In the genomic region with DNA sequence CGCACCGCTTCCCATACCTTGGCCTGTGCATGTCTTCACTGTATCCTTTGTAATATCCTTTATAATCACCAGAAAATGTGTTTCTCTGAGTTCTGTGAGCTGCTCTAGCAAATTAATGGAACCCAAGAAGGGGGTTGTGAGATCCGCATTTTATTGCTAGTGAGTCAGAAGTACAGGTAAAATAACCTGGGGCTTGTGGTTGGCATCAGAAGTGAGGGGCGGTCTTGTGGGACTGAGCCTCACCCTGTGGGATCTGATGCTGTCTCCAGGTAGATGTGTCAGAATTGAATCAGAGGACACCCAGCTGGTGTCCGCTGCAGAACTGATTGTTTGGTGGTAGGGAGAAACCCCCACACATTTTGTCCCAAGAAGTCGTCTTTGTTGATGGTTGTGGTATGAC, we compare ENCODE assay signal across 24 cellular contexts.
DNase-seq lines count a peak whose midpoint lies in the region; ATAC-seq, FAIRE-seq and TF ChIP-seq lines count a peak whose summit lies in the region.
"Had no signal": no experiment of that assay in that cellular context is flagged by ENCODE, and none has a peak within 500 bp of the region (broad histone marks: within the 10 kb centered on the region; RNA-seq: fewer than 3 reads in every experiment).

No MANE protein-coding gene starts in this region.

- TF ChIP-seq EP300 in GM12878 (IDR thresholded peaks at IDR 0.05; ENCODE audit: borderline replicate concordance in 1 of 2, control insufficient read depth in 1 of 2, low read depth in 2 of 2, low read length in 2 of 2): no peak

- no TSS peak for BruUV-seq in mammary epithelial cell (replicated peaks; lab: Mats Ljungman, UMichigan)
- BruUV-seq in GM12878 (replicated peaks; lab: Mats Ljungman, UMichigan): no TSS peak

- no peak for TF ChIP-seq RAD21 in GM12878 (IDR thresholded peaks at IDR 0.05; ENCODE audit: insufficient read depth, low read depth, low read length)

- RAD21 ChIA-PET in GM12878 (lab: Charles Lee; ENCODE audit: unreplicated experiment): no interaction called here

- no peaks in the 10 kb centered on the region for H3K9me1 ChIP-seq in keratinocyte (ENCODE audit: control insufficient read depth, extremely low read depth, insufficient read depth, low read length)

- no peaks in the 10 kb centered on the region for H3K36me3 ChIP-seq in mammary epithelial cell (ENCODE audit: insufficient read depth, low read length)
- no peaks in the 10 kb centered on the region for H3K36me3 ChIP-seq in breast epithelium
- H3K36me3 ChIP-seq in GM12878 (ENCODE audit: control insufficient read depth in 2 of 2, insufficient read depth in 2 of 2, low read length in 1 of 2): peaks cover 6 to 10% of the 10 kb centered on the region in 2 experiments
- peaks cover 0 to 3% of the 10 kb centered on the region in 2 experiments for H3K36me3 ChIP-seq in keratinocyte (ENCODE audit: control insufficient read depth in 2 of 2, extremely low read depth in 1 of 2, insufficient read depth in 2 of 2, low read length in 2 of 2)
- H3K36me3 ChIP-seq: BE2C had no signal

- intact Hi-C loops in mammary epithelial cell (cut with micrococcal nuclease): no loop called here
- intact Hi-C loops in breast epithelium (cut with DNase I; ENCODE audit: low total_unique reads): no loop called here
- intact Hi-C loops in GM12878 (cut with micrococcal nuclease; ENCODE audit: unreplicated experiment): no loop called here

- H3K4me2 ChIP-seq in mammary epithelial cell (ENCODE audit: insufficient read depth, low read depth, low read length) (no peak overlapping the region), GM12878 (ENCODE audit: control insufficient read depth, insufficient read depth) (no peak overlapping the region), keratinocyte (ENCODE audit: control insufficient read depth, extremely low read depth, insufficient read depth, low read depth, low read length) (peak overlapping the region; percentile 65)
- H3K4me2 ChIP-seq: BLaER1 treated with 17β-estradiol and CSF1 and Interleukin-3, amounts not matched to agents 10 nM and 100 nM; GM23338 had no signal

- no peak for ATAC-seq in GM12878
- ATAC-seq: GM23338, HCT116 had no signal

- H3K9me3 ChIP-seq in mammary epithelial cell (replicated peaks; ENCODE audit: insufficient read depth, low read length) (peaks cover 6% of the 10 kb centered on the region), breast epithelium (no peaks in the 10 kb centered on the region), GM12878 (replicated peaks; ENCODE audit: control insufficient read depth, insufficient read depth, low read length) (no peaks in the 10 kb centered on the region), keratinocyte (ENCODE audit: control insufficient read depth, low read depth, low read length) (peaks cover 4% of the 10 kb centered on the region)
- H3K9me3 ChIP-seq: BE2C had no signal

- H3K27me3 ChIP-seq in mammary epithelial cell (ENCODE audit: insufficient read depth, low read length) (no peaks in the 10 kb centered on the region), breast epithelium (no peaks in the 10 kb centered on the region), GM12878 (replicated peaks in 1 of 2; ENCODE audit: control insufficient read depth in 2 of 2, insufficient read depth in 2 of 2, low read length in 1 of 2) (no peaks in the 10 kb centered on the region), keratinocyte (ENCODE audit: control insufficient read depth, extremely low read depth, insufficient read depth, low read length) (no peaks in the 10 kb centered on the region)
- H3K27me3 ChIP-seq: BE2C; BLaER1 treated with 17β-estradiol and CSF1 and Interleukin-3, amounts not matched to agents 10 nM and 100 nM had no signal

- CTCF ChIA-PET in mammary epithelial cell (lab: Charles Lee; ENCODE audit: low non-redundant PET): no interaction called here
- CTCF ChIA-PET in GM12878 (lab: Yijun Ruan, JAX): no interaction called here

- H3K9ac ChIP-seq in mammary epithelial cell (ENCODE audit: insufficient read depth, low read length) (no peak overlapping the region), GM12878 (ENCODE audit: control insufficient read depth, insufficient read depth, low read length) (no peak overlapping the region), keratinocyte (ENCODE audit: control insufficient read depth, extremely low read depth, insufficient read depth, low read length) (peak overlapping the region; percentile 10)
- H3K9ac ChIP-seq: BLaER1 treated with 17β-estradiol and CSF1 and Interleukin-3, amounts not matched to agents 10 nM and 100 nM had no signal

- no peaks in the 10 kb centered on the region for H4K20me1 ChIP-seq in mammary epithelial cell (ENCODE audit: insufficient read depth, low read length)
- no peaks in the 10 kb centered on the region for H4K20me1 ChIP-seq in GM12878 (ENCODE audit: control insufficient read depth, insufficient read depth)
- no peaks in the 10 kb centered on the region for H4K20me1 ChIP-seq in keratinocyte (ENCODE audit: control insufficient read depth, extremely low read depth, insufficient read depth, low read length)

- dilution Hi-C loops in mammary epithelial cell (cut with HindIII; ENCODE audit: low sequenced_read_pairs) (no loop called here), keratinocyte (cut with MboI; ENCODE audit: extremely low pct_ligation_motif_present, low sequenced_read_pairs) (no loop called here)

- SMC1A ChIA-PET in GM12878 (lab: Charles Lee; ENCODE audit: uncharacterized antibody, unreplicated experiment): interaction anchor here (1.4 kb wide), 1 partner anchor 10 kb away, joined by 3 read pairs; no protein-coding TSS in a partner anchor

- FAIRE-seq in GM12878 (lab: Jason Lieb, UNC) (peak; percentile 13), keratinocyte (lab: Jason Lieb, UNC) (peak; percentile 88)
- FAIRE-seq: A204.1, G401.6, GM19239 had no signal

- DNase-seq in mammary epithelial cell (peak; percentile 86), breast epithelium (ENCODE audit: low spot score in 2 of 2) (no peak), GM12878 (ENCODE audit: low read depth, low spot score) (no peak), keratinocyte (ENCODE audit: low read depth, low spot score) (peak; percentile 65), COLO668 (lab: John Stamatoyannopoulos, UW; ENCODE audit: unreplicated experiment) (no peak), hippocampal formation (lab: John Stamatoyannopoulos, UW) (no peak), GM20000 (ENCODE audit: low spot score) (no peak)
- DNase-seq in stimulated activated CD4-positive, alpha-beta T cell treated with anti-CD3 and anti-CD28 coated beads, Interleukin-4, amount 100 ng/mL, for 4 hours: no peak
- DNase-seq: BE2C; Calu3; CD4-positive, alpha-beta T cell; CD8-positive, alpha-beta memory T cell; COR-L47; DMS153; DND-41; H9; HFFc6 had no signal

- TF ChIP-seq POLR2A in breast epithelium (IDR thresholded peaks at IDR 0.05): no peak
- TF ChIP-seq POLR2A in GM12878 (IDR thresholded peaks at IDR 0.05; ENCODE audit: low read depth, low read length): no peak

- POLR2A ChIA-PET in GM12878 (lab: Charles Lee): no interaction called here

- H3K79me2 ChIP-seq in mammary epithelial cell (ENCODE audit: insufficient read depth, low read length) (no peaks in the 10 kb centered on the region), GM12878 (ENCODE audit: control insufficient read depth, insufficient read depth, low read length) (no peaks in the 10 kb centered on the region), keratinocyte (ENCODE audit: control insufficient read depth, insufficient read depth, low read length) (no peaks in the 10 kb centered on the region)

- TF ChIP-seq CTCF in mammary epithelial cell (conservative IDR thresholded peaks at IDR 0.05 in 1 of 2, IDR thresholded peaks at IDR 0.05 in 1 of 2; ENCODE audit: extremely low read depth in 1 of 2, insufficient read depth in 1 of 2, low read depth in 1 of 2, low read length in 2 of 2): no peak
- no peak for TF ChIP-seq CTCF in breast epithelium (IDR thresholded peaks at IDR 0.05)
- TF ChIP-seq CTCF in GM12878 (IDR thresholded peaks at IDR 0.05 in 2 of 3, conservative IDR thresholded peaks at IDR 0.05 in 1 of 3; ENCODE audit: control insufficient read depth in 2 of 3, extremely low read depth in 1 of 3, insufficient read depth in 1 of 3, low read depth in 3 of 3, low read length in 3 of 3): no peak
- TF ChIP-seq CTCF in keratinocyte (optimal IDR thresholded peaks at IDR 0.05 in 1 of 3, IDR thresholded peaks at IDR 0.05 in 1 of 3, conservative IDR thresholded peaks at IDR 0.05 in 1 of 3; ENCODE audit: extremely low read depth in 1 of 3, insufficient read depth in 2 of 3, low read length in 3 of 3): no peak
- no peak for TF ChIP-seq CTCF in GM20000 (IDR thresholded peaks at IDR 0.05; ENCODE audit: extremely low read depth, missing control alignments)

- no peaks in the 10 kb centered on the region for H3K4me1 ChIP-seq in mammary epithelial cell (ENCODE audit: insufficient read depth, low read length)
- H3K4me1 ChIP-seq in breast epithelium: no peaks in the 10 kb centered on the region
- H3K4me1 ChIP-seq in GM12878 (ENCODE audit: control insufficient read depth, insufficient read depth, low read length): no peaks in the 10 kb centered on the region
- peaks cover 19% of the 10 kb centered on the region for H3K4me1 ChIP-seq in keratinocyte (ENCODE audit: control insufficient read depth, extremely low read depth, insufficient read depth, low read length)
- H3K4me1 ChIP-seq: BE2C had no signal

- WGBS in mammary epithelial cell (ENCODE audit: low coverage, missing lambda C conversion rate): 77% methylated on average over 6 of the region's 6 CpGs
- WGBS in GM12878 (ENCODE audit: insufficient coverage, insufficient replicate concordance, low lambda C conversion rate, missing lambda C conversion rate): 80% methylated on average over 6 of the region's 6 CpGs

- H2AFZ ChIP-seq in mammary epithelial cell (ENCODE audit: low read depth, low read length) (no peak overlapping the region), GM12878 (ENCODE audit: control insufficient read depth, low read depth, low read length) (no peak overlapping the region), keratinocyte (ENCODE audit: control insufficient read depth, low read length) (no peak overlapping the region)
- H2AFZ ChIP-seq: GM23338 had no signal

- H3K4me3 ChIP-seq in mammary epithelial cell (replicated peaks in 1 of 3; ENCODE audit: insufficient read depth in 1 of 3, low read depth in 2 of 3, low read length in 3 of 3) (no peak overlapping the region), breast epithelium (no peak overlapping the region), GM12878 (no peak overlapping the region), keratinocyte (ENCODE audit: control insufficient read depth in 2 of 3, extremely low read depth in 1 of 3, insufficient read depth in 2 of 3, low read depth in 1 of 3, low read length in 3 of 3) (peak overlapping the region in 1 of 3 experiments; percentile 12)
- H3K4me3 ChIP-seq: BLaER1 treated with 17β-estradiol and CSF1 and Interleukin-3, amounts not matched to agents 10 nM and 100 nM; GM23338 had no signal

- in situ Hi-C loops in mammary epithelial cell (cut with MboI; ENCODE audit: low sequenced_read_pairs in 2 of 2) (no loop called here), GM12878 (cut with MboI) (no loop called here)

- no peak overlapping the region for H3K27ac ChIP-seq in mammary epithelial cell (ENCODE audit: insufficient read depth, low read depth, low read length)
- H3K27ac ChIP-seq in breast epithelium: no peak overlapping the region
- no peak overlapping the region for H3K27ac ChIP-seq in GM12878 (ENCODE audit: control insufficient read depth, insufficient read depth)
- peak overlapping the region; percentile 63 for H3K27ac ChIP-seq in keratinocyte (ENCODE audit: control insufficient read depth, insufficient read depth, low read length)
- H3K27ac ChIP-seq: 22Rv1; BLaER1 treated with 17β-estradiol and CSF1 and Interleukin-3, amounts not matched to agents 10 nM and 100 nM had no signal

Comparison
In these comparisons a context has a peak if more than half of its experiments do, and no peak if none do; other contexts are left out.
1. DNase-seq: peak in mammary epithelial cell (single experiment) and keratinocyte (single experiment); none in breast epithelium (0 of 2), GM12878 (single experiment), COLO668 (single experiment), stimulated activated CD4-positive, alpha-beta T cell treated with anti-CD3 and anti-CD28 coated beads, Interleukin-4, amount 100 ng/mL, for 4 hours (0 of 2), hippocampal formation (0 of 2) and GM20000 (single experiment).